8 cellular contexts compared by ENCODE assay signal in the genomic region with DNA sequence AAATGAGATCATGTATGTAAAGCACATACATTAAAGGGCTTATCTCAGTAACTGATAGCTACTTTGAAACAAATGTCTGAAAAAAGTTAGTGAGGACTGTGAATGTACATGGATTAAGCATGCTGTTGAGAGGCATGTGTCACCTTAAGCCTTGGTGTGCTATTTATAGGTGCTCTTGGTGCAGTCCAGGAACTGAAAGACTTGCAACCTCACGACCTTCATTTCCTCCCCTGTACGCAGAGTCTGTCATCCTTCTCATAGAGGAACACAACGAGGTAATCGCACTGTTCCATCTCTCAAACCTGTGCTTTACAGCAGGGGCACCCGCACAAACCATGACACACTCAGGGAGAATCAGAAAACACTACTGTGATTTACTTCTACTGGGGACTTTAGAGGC.
DNase-seq lines count a peak whose midpoint lies in the region; ATAC-seq and TF ChIP-seq lines count a peak whose summit lies in the region.

No MANE protein-coding gene starts in this region.

- WGBS in SK-N-SH (ENCODE audit: low lambda C conversion rate), result 12% methylated on average over 5 of the region's 5 CpGs

- ATAC-seq in GM19397 (IDR thresholded peaks at IDR 0.05; ENCODE audit: unreplicated experiment) (peak; percentile 98), HG03139 (IDR thresholded peaks at IDR 0.05; ENCODE audit: unreplicated experiment) (peak; percentile 97)

- no peak for TF ChIP-seq RAD21 in SK-N-SH (IDR thresholded peaks at IDR 0.05; ENCODE audit: low read length)

- POLR2A ChIA-PET in SK-N-SH (lab: Yijun Ruan, JAX), result no interaction called here

- TF ChIP-seq EP300 in SK-N-SH (IDR thresholded peaks at IDR 0.05; ENCODE audit: borderline replicate concordance in 1 of 2, low read depth in 1 of 2, low read length in 1 of 2), result no peak

- H4K20me1 ChIP-seq in SK-N-SH (ENCODE audit: insufficient read depth), result no peaks in the 10 kb centered on the region

- no peak overlapping the region for H3K9ac ChIP-seq in SK-N-SH
- H3K9ac ChIP-seq in colonic mucosa (ENCODE audit: low read depth in 2 of 2, low read length in 2 of 2), result no peak overlapping the region

- TF ChIP-seq CTCF in SK-N-SH (IDR thresholded peaks at IDR 0.05) (no peak), colonic mucosa (IDR thresholded peaks at IDR 0.05) (no peak)

- no peaks in the 10 kb centered on the region for H3F3A ChIP-seq in SK-N-SH (replicated peaks; ENCODE audit: insufficient read depth)

- H3K27ac ChIP-seq in SK-N-SH (ENCODE audit: low read depth in 2 of 2, low read length in 1 of 2) (no peak overlapping the region), colonic mucosa (no peak overlapping the region)

- no peaks in the 10 kb centered on the region for H3K27me3 ChIP-seq in SK-N-SH (ENCODE audit: insufficient read depth)
- H3K27me3 ChIP-seq in colonic mucosa, result no peaks in the 10 kb centered on the region

- intact Hi-C loops in colonic mucosa (cut with DNase I), result no loop called here

- H3K4me2 ChIP-seq in SK-N-SH, result no peak overlapping the region

- H3K4me3 ChIP-seq in SK-N-SH (ENCODE audit: low read depth in 2 of 2, low read length in 1 of 2) (no peak overlapping the region), colonic mucosa (no peak overlapping the region)

- H3K9me3 ChIP-seq in SK-N-SH, result no peaks in the 10 kb centered on the region
- no peaks in the 10 kb centered on the region for H3K9me3 ChIP-seq in colonic mucosa

- DNase-seq in GDM1 (lab: John Stamatoyannopoulos, UW), result peak; percentile 14
- peak; percentile 0 for DNase-seq in dermis blood vessel endothelial cell
- DNase-seq in SK-N-SH, result no peak
- no peak for DNase-seq in activated CD8-positive, alpha-beta memory T cell treated with anti-CD3 and anti-CD28 coated beads, Interleukin-2, amount 50 U/mL, for 4 hours
- no peak for DNase-seq in ecto neural progenitor cell (ENCODE audit: low spot score)
- no peak for DNase-seq in colonic mucosa

- H3K36me3 ChIP-seq in SK-N-SH (replicated peaks in 1 of 2; ENCODE audit: control insufficient read depth in 1 of 2, insufficient read depth in 2 of 2, low read length in 1 of 2) (no peaks in the 10 kb centered on the region), colonic mucosa (no peaks in the 10 kb centered on the region)

- no peaks in the 10 kb centered on the region for H3K9me2 ChIP-seq in SK-N-SH

- no peak overlapping the region for H2AFZ ChIP-seq in SK-N-SH (ENCODE audit: low read depth)

- no peaks in the 10 kb centered on the region for H3K4me1 ChIP-seq in SK-N-SH (ENCODE audit: control insufficient read depth in 1 of 2, insufficient read depth in 2 of 2, low read depth in 1 of 2, low read length in 1 of 2)
- H3K4me1 ChIP-seq in colonic mucosa, result no peaks in the 10 kb centered on the region

- CTCF ChIA-PET in SK-N-SH (lab: Yijun Ruan, JAX), result no interaction called here

- H3K79me2 ChIP-seq in SK-N-SH (ENCODE audit: insufficient read depth), result no peaks in the 10 kb centered on the region

TF ChIP-seq in SK-N-SH, 30 proteins besides CTCF, POLR2A, EP300 and RAD21:
- TF ChIP-seq POLR2AphosphoS5 (IDR thresholded peaks at IDR 0.05; ENCODE audit: low read depth, low read length) (no peak), SIN3A (IDR thresholded peaks at IDR 0.05; ENCODE audit: borderline replicate concordance, low read depth, low read length) (no peak), FOXJ3 (CRISPR knock-in tag; IDR thresholded peaks at IDR 0.05) (no peak), NFIC (IDR thresholded peaks at IDR 0.05; ENCODE audit: borderline replicate concordance) (no peak)

Comparison
In these comparisons a context has a peak if more than half of its experiments do, and no peak if none do; other contexts are left out.
1. DNase-seq: peak in GDM1 (single experiment) and dermis blood vessel endothelial cell (single experiment); none in SK-N-SH (single experiment), activated CD8-positive, alpha-beta memory T cell treated with anti-CD3 and anti-CD28 coated beads, Interleukin-2, amount 50 U/mL, for 4 hours (single experiment), ecto neural progenitor cell (single experiment) and colonic mucosa (single experiment).